1 cellular context compared by ENCODE assay signal in genomic region chr15:85761635-85762034, GRCh38.
TF ChIP-seq lines count a peak whose summit lies in the region.

No MANE protein-coding gene starts in this region.

TF ChIP-seq in H1, 55 proteins besides CTCF, POLR2A, EP300 and RAD21:
- TF ChIP-seq ASH2L (IDR thresholded peaks at IDR 0.05; ENCODE audit: low read length) = no peak
- no peak for TF ChIP-seq YY1 (IDR thresholded peaks at IDR 0.05; ENCODE audit: low read depth, low read length)
- no peak for TF ChIP-seq E2F6 (IDR thresholded peaks at IDR 0.05)
- TF ChIP-seq SRF (IDR thresholded peaks at IDR 0.05; ENCODE audit: low read depth, low read length) = no peak
- TF ChIP-seq RNF2 (IDR thresholded peaks at IDR 0.05; ENCODE audit: borderline replicate concordance, low read depth, low read length, missing control alignments, poor library complexity, severe bottlenecking) = no peak
- no peak for TF ChIP-seq CBX8 (IDR thresholded peaks at IDR 0.05; ENCODE audit: borderline replicate concordance, low read depth, low read length)
- TF ChIP-seq ZNF274 (IDR thresholded peaks at IDR 0.05; ENCODE audit: borderline replicate concordance, extremely low read depth, low read length) = no peak
- TF ChIP-seq SIX5 (IDR thresholded peaks at IDR 0.05; ENCODE audit: low read depth, low read length) = no peak
- no peak for TF ChIP-seq CHD2 (IDR thresholded peaks at IDR 0.05; ENCODE audit: low read length)
